In genomic region chr1:17591814-17592430, GRCh38 we compare ENCODE assay signal across 1 cellular context.
A peak's percentile ranks its signal among the peaks of the same experiment; 100 is the strongest.
TF ChIP-seq lines count a peak whose summit lies in the region.

No MANE protein-coding gene starts in this region.

TF ChIP-seq in HepG2, 621 proteins besides CTCF, POLR2A, EP300 and RAD21 (continued from another document and continues in another):
- TF ChIP-seq ZNF318 (CRISPR knock-in tag; IDR thresholded peaks at IDR 0.05) (no peak; the same call in 1 of the 2 replicates), ZNF891 (CRISPR knock-in tag; IDR thresholded peaks at IDR 0.05) (peak; percentile 90; the same call in 1 of the 2 replicates), SMYD3 (CRISPR knock-in tag; IDR thresholded peaks at IDR 0.05) (peak; percentile 97), ZBTB39 (CRISPR knock-in tag; IDR thresholded peaks at IDR 0.05) (peak; percentile 92), ZBTB4 (CRISPR knock-in tag; IDR thresholded peaks at IDR 0.05; ENCODE audit: borderline replicate concordance) (peak; percentile 26; the same call in 1 of the 2 replicates), ATF1 (CRISPR knock-in tag; IDR thresholded peaks at IDR 0.05) (peak; percentile 57; the same call in 1 of the 2 replicates), ZNF557 (CRISPR knock-in tag; IDR thresholded peaks at IDR 0.05) (peak; percentile 96), SRF (IDR thresholded peaks at IDR 0.05; ENCODE audit: low read depth, low read length) (peak; percentile 25; the same call in 1 of the 2 replicates), ZNF639 (CRISPR knock-in tag; conservative IDR thresholded peaks at IDR 0.05) (0 out of 2 replicates have a peak, but pooled peaks have one; percentile 27), FOXP1 (IDR thresholded peaks at IDR 0.05) (peak; percentile 38; the same call in 1 of the 2 replicates), FOXP1 (CRISPR knock-in tag; IDR thresholded peaks at IDR 0.05) (peak; percentile 93), GLI4 (CRISPR knock-in tag; IDR thresholded peaks at IDR 0.05; ENCODE audit: borderline replicate concordance) (peak; percentile 84; the same call in 1 of the 2 replicates), NFAT5 (CRISPR knock-in tag; IDR thresholded peaks at IDR 0.05) (peak; percentile 87), ARNTL (CRISPR knock-in tag; IDR thresholded peaks at IDR 0.05) (peak; percentile 98), DR1 (CRISPR knock-in tag; IDR thresholded peaks at IDR 0.05) (no peak; the same call in 1 of the 2 replicates), ERF (CRISPR knock-in tag; IDR thresholded peaks at IDR 0.05) (peak; percentile 97), ZNF577 (CRISPR knock-in tag; IDR thresholded peaks at IDR 0.05; ENCODE audit: borderline replicate concordance, low read depth) (no peak), NFIB (CRISPR knock-in tag; IDR thresholded peaks at IDR 0.05; ENCODE audit: borderline replicate concordance) (no peak), LBX2 (CRISPR knock-in tag; IDR thresholded peaks at IDR 0.05; ENCODE audit: borderline replicate concordance) (peak; percentile 84; the same call in 1 of the 2 replicates), ZNF501 (CRISPR knock-in tag; IDR thresholded peaks at IDR 0.05) (peak; percentile 79), ZNF350 (CRISPR knock-in tag; IDR thresholded peaks at IDR 0.05; ENCODE audit: borderline replicate concordance, low read depth) (peak; percentile 79; the same call in 1 of the 2 replicates), MLX (CRISPR knock-in tag; IDR thresholded peaks at IDR 0.05) (peak; percentile 94), FOXK1 (CRISPR knock-in tag; IDR thresholded peaks at IDR 0.05; ENCODE audit: borderline replicate concordance, low read depth) (peak; percentile 79; the same call in 1 of the 2 replicates), MED1 (CRISPR knock-in tag; IDR thresholded peaks at IDR 0.05) (peak; percentile 98), CBX2 (IDR thresholded peaks at IDR 0.05; ENCODE audit: low read depth, low read length) (no peak), CBX2 (CRISPR knock-in tag; IDR thresholded peaks at IDR 0.05; ENCODE audit: low read depth) (no peak)
